In the genomic region with DNA sequence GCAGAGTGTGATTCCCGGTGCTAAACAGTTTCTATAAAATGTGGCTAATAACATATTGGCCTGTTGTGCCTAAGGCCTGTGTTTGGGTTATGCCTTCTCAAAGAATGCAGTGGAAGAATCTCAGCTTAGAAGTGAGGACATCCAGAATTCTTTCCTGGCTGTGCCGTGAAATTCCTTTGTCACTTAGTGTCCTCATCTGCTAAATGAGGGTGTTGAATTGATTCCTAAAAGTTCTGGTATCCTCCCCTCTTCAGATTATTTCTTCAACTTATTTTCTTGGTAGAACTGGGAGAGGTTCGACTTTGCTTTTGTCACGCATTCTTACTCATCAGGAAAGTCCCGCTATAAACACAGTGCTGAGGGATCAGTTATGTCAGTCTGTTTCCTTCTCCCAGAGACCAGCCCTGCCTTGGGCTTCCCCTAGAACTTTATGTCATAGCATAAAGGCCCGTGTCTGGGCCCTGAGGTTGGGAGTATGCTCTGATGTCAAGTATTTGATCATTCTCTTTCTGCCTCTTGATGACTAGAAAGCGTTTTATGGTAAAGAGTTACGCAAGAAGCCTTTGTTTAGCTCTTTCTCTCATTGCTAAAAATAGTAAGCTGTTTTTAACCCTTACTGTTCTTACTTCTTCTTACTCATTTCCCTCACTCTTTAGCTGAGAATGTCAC, we compare ENCODE assay signal across 8 cellular contexts. TPM values are rescaled to one million over a fixed set of nuclear protein-coding genes. Genes with fewer than 3 reads are reported as not detected.
A peak's percentile ranks its signal among the peaks of the same experiment; 100 is the strongest.
DNase-seq lines count a peak whose midpoint lies in the region; ATAC-seq and TF ChIP-seq lines count a peak whose summit lies in the region.

No MANE protein-coding gene starts in this region.

- CTCF ChIA-PET in mammary epithelial cell (lab: Charles Lee; ENCODE audit: low non-redundant PET): no interaction called here

- H3K27me3 ChIP-seq in mammary epithelial cell (ENCODE audit: insufficient read depth, low read length): no peaks in the 10 kb centered on the region
- no peaks in the 10 kb centered on the region for H3K27me3 ChIP-seq in psoas muscle (ENCODE audit: insufficient read depth in 3 of 3, low read length in 2 of 3)

- H3K36me3 ChIP-seq in mammary epithelial cell (ENCODE audit: insufficient read depth, low read length): peaks cover 28% of the 10 kb centered on the region
- peaks cover 0 to 66% of the 10 kb centered on the region in 2 donors for H3K36me3 ChIP-seq in psoas muscle (ENCODE audit: insufficient read depth in 1 of 2, low read depth in 1 of 2)

- in situ Hi-C loops in mammary epithelial cell (cut with MboI; ENCODE audit: low sequenced_read_pairs in 2 of 2): no loop called here

- TF ChIP-seq EP300 in Ishikawa (IDR thresholded peaks at IDR 0.05; ENCODE audit: borderline replicate concordance): no peak

- H3K9ac ChIP-seq in mammary epithelial cell (ENCODE audit: insufficient read depth, low read length): peak overlapping the region; percentile 20

- peak; percentile 50 for ATAC-seq in GM18498 (IDR thresholded peaks at IDR 0.05; ENCODE audit: unreplicated experiment)
- peak; percentile 49 for ATAC-seq in GM21619 (IDR thresholded peaks at IDR 0.05; ENCODE audit: unreplicated experiment)
- ATAC-seq in psoas muscle: peak; percentile 21 to 42 (median 32)

- TF ChIP-seq RAD21 in Ishikawa (IDR thresholded peaks at IDR 0.05; ENCODE audit: low read depth): no peak

- intact Hi-C loops in mammary epithelial cell (cut with micrococcal nuclease): no loop called here
- intact Hi-C loops in psoas muscle (cut with DNase I): no loop called here

- H3K4me1 ChIP-seq in mammary epithelial cell (ENCODE audit: insufficient read depth, low read length) (peaks cover 60% of the 10 kb centered on the region), psoas muscle (peaks cover 18% of the 10 kb centered on the region)

- BruUV-seq in mammary epithelial cell (replicated peaks; lab: Mats Ljungman, UMichigan): no TSS peak

- DNase-seq in mammary epithelial cell (peak; percentile 96), psoas muscle (no peak), NCI-H2029 treated with DMSO at 0.1 percent for 48 hours (lab: John Stamatoyannopoulos, UW) (no peak), cerebellar cortex (ENCODE audit: low spot score) (no peak), NCI-H2227 (lab: John Stamatoyannopoulos, UW; ENCODE audit: unreplicated experiment) (no peak)

- no peak overlapping the region for H3K4me2 ChIP-seq in mammary epithelial cell (ENCODE audit: insufficient read depth, low read depth, low read length)

- no peak overlapping the region for H3K4me3 ChIP-seq in mammary epithelial cell (replicated peaks in 1 of 3; ENCODE audit: insufficient read depth in 1 of 3, low read depth in 2 of 3, low read length in 3 of 3)
- no peak overlapping the region for H3K4me3 ChIP-seq in psoas muscle

- WGBS in mammary epithelial cell (ENCODE audit: low coverage, missing lambda C conversion rate): 78% methylated on average over 7 of the region's 8 CpGs
- WGBS in psoas muscle, 3 donors: 32 to 50% (median 32%) methylated on average over 8 of the region's 8 CpGs

- H3K27ac ChIP-seq in mammary epithelial cell (ENCODE audit: insufficient read depth, low read depth, low read length) (peak overlapping the region; percentile 83), psoas muscle (peak overlapping the region; percentile 10)

- H3K79me2 ChIP-seq in mammary epithelial cell (ENCODE audit: insufficient read depth, low read length): peaks cover 77% of the 10 kb centered on the region

- dilution Hi-C loops in mammary epithelial cell (cut with HindIII; ENCODE audit: low sequenced_read_pairs): no loop called here

- H4K20me1 ChIP-seq in mammary epithelial cell (ENCODE audit: insufficient read depth, low read length): peaks cover 4% of the 10 kb centered on the region

- H3K9me3 ChIP-seq in mammary epithelial cell (replicated peaks; ENCODE audit: insufficient read depth, low read length) (no peaks in the 10 kb centered on the region), psoas muscle (no peaks in the 10 kb centered on the region)

- no peak for TF ChIP-seq CTCF in mammary epithelial cell (conservative IDR thresholded peaks at IDR 0.05 in 1 of 2, IDR thresholded peaks at IDR 0.05 in 1 of 2; ENCODE audit: extremely low read depth in 1 of 2, insufficient read depth in 1 of 2, low read depth in 1 of 2, low read length in 2 of 2)
- no peak for TF ChIP-seq CTCF in psoas muscle (IDR thresholded peaks at IDR 0.05)

- no peak overlapping the region for H2AFZ ChIP-seq in mammary epithelial cell (ENCODE audit: low read depth, low read length)

TF ChIP-seq in Ishikawa, 13 proteins besides CTCF, POLR2A, EP300 and RAD21:
- TF ChIP-seq, protein P1, sequence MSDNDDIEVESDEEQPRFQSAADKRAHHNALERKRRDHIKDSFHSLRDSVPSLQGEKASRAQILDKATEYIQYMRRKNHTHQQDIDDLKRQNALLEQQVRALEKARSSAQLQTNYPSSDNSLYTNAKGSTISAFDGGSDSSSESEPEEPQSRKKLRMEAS (IDR thresholded peaks at IDR 0.05): no peak
- peak; percentile 24; the same call in 1 of the 2 replicates for TF ChIP-seq CEBPB (IDR thresholded peaks at IDR 0.05)
TF ChIP-seq in Ishikawa: peak in this region for 1.

RNA-seq across cellular contexts. Expression of gene MTAP, which starts 29.5 kb away (rescaled TPM):
- total RNA-seq in mammary epithelial cell: 10 to 100 TPM; 51.5 to 96.9 TPM
- 59.0 TPM for polyA plus RNA-seq in mammary epithelial cell
- polyA minus RNA-seq in mammary epithelial cell: 52.6 TPM
- 10 to 100 TPM; 11.0 to 16.6 (median 14.9) TPM for total RNA-seq in psoas muscle
- polyA plus RNA-seq in psoas muscle: 10 to 100 TPM in 1 of 3 donors, 1 to 10 TPM in 2; 4.3 to 15.5 (median 8.6) TPM
